Comparison of ENCODE assay signal across 8 cellular contexts in genomic region chr9:37422289-37423104, GRCh38. TPM values are rescaled to one million over a fixed set of nuclear protein-coding genes. Genes with fewer than 3 reads are reported as not detected.
DNase-seq lines count a peak whose midpoint lies in the region; ATAC-seq and TF ChIP-seq lines count a peak whose summit lies in the region.

Gene GRHPR (plus strand): TSS chr9:37422696. CDS start chr9:37422751, 55 bp downstream.

- peak; percentile 58 for DNase-seq in DMS53 treated with DMSO at 0.1 percent for 48 hours (lab: John Stamatoyannopoulos, UW; ENCODE audit: unreplicated experiment)
- peak; percentile 88 for DNase-seq in RKO (ENCODE audit: low spot score)
- peak; percentile 83 for DNase-seq in activated T-helper 1 cell treated with Interleukin-2 at 50 U/mL for 16 hours (ENCODE audit: low read depth)
- peak; percentile 71 for DNase-seq in fibroblast of gingiva (ENCODE audit: low read depth)
- DNase-seq in naive thymus-derived CD8-positive, alpha-beta T cell: peak; percentile 79 to 90 (median 84)
- DNase-seq in stimulated activated naive CD4-positive, alpha-beta T cell treated with Interleukin-2 at 50 U/mL for 16 hours (lab: John Stamatoyannopoulos, UW): peak; percentile 86

- no peak for TF ChIP-seq RAD21 in Ishikawa (IDR thresholded peaks at IDR 0.05; ENCODE audit: low read depth)

- no peaks in the 10 kb centered on the region for H3K27me3 Mint-ChIP-seq in naive thymus-derived CD8-positive, alpha-beta T cell

- POLR2A ChIA-PET in naive thymus-derived CD8-positive, alpha-beta T cell (lab: Charles Lee): interaction anchor here (1.0 to 2.1 kb wide), 5 partner anchors 43 to 170 kb away, joined by 3 to 15 read pairs (median 4); partner anchors contain the start of genes POLR1E, TOMM5 and ZBTB5

- H3K9me3 Mint-ChIP-seq in naive thymus-derived CD8-positive, alpha-beta T cell: no peaks in the 10 kb centered on the region

- H3K4me1 Mint-ChIP-seq in naive thymus-derived CD8-positive, alpha-beta T cell: peaks cover 10 to 35% (median 26%) of the 10 kb centered on the region in 4 donors

- H3K36me3 Mint-ChIP-seq in naive thymus-derived CD8-positive, alpha-beta T cell: peaks cover 0 to 18% (median 0%) of the 10 kb centered on the region in 3 donors

- H3K27ac Mint-ChIP-seq in naive thymus-derived CD8-positive, alpha-beta T cell: peak within 1 kb of the TSS; percentile 92 to 98 (median 96)

- TF ChIP-seq EP300 in Ishikawa (IDR thresholded peaks at IDR 0.05; ENCODE audit: borderline replicate concordance): no peak; the same call in 1 of the 2 replicates

- H3K4me3 Mint-ChIP-seq in naive thymus-derived CD8-positive, alpha-beta T cell: peak within 1 kb of the TSS; percentile 91 to 98 (median 94)

- peak; percentile 92 for ATAC-seq in GM21619 (IDR thresholded peaks at IDR 0.05; ENCODE audit: unreplicated experiment)
- peak; percentile 97 to 98 for ATAC-seq in naive thymus-derived CD8-positive, alpha-beta T cell

TF ChIP-seq in Ishikawa, 13 proteins besides CTCF, POLR2A, EP300 and RAD21:
- no peak for TF ChIP-seq CREB1 (IDR thresholded peaks at IDR 0.05; ENCODE audit: low read depth)
- TF ChIP-seq TAF1 (IDR thresholded peaks at IDR 0.05; ENCODE audit: low read depth): peak; percentile 89
- TF ChIP-seq TEAD4 (IDR thresholded peaks at IDR 0.05): peak; percentile 57
- peak; percentile 68 for TF ChIP-seq MAX (IDR thresholded peaks at IDR 0.05)
- TF ChIP-seq USF1 (IDR thresholded peaks at IDR 0.05): peak; percentile 86
- peak; percentile 72; the same call in 1 of the 2 replicates for TF ChIP-seq EGR1 (IDR thresholded peaks at IDR 0.05)
- no peak for TF ChIP-seq REST (IDR thresholded peaks at IDR 0.05; ENCODE audit: low read depth)
- TF ChIP-seq CEBPB (IDR thresholded peaks at IDR 0.05): no peak
- TF ChIP-seq TCF12 (IDR thresholded peaks at IDR 0.05; ENCODE audit: low read depth): peak; percentile 22; the same call in 1 of the 2 replicates
- TF ChIP-seq YY1 (IDR thresholded peaks at IDR 0.05; ENCODE audit: low read depth): 0 out of 2 replicates have a peak, but pooled peaks have one; percentile 9

RNA-seq across cellular contexts. Expression of gene GRHPR, which starts in this region (rescaled TPM):
- 10 to 100 TPM; 55.0 to 58.7 TPM for total RNA-seq in naive thymus-derived CD8-positive, alpha-beta T cell
- polyA plus RNA-seq in naive thymus-derived CD8-positive, alpha-beta T cell: 10 to 100 TPM; 71.5 to 89.3 (median 74.4) TPM

Comparison
In these comparisons a context has a peak if more than half of its experiments do, and no peak if none do; other contexts are left out.
1. Peak in every context shown above with its lines: DNase-seq and ATAC-seq.